ENCODE assay signal across 27 cellular contexts in the genomic region with DNA sequence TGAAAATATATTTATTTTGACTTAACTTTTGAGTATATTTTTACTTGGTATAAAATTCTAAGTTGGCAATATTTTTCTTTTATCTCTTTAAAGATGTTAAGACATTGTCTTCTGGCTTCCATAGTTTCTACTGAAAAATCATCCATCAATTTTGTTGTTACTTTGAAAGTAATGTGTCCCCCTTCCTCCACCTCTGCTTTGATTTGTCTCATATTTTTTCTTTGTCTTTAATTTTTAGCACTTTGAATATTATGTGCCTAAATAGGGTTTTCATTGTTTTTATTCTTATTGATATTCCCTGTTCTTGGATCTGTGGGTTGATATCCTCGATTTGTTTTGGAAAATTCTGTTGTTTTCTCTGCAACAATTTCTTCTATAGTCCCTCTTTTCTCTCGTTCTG.
"Had no signal": no experiment of that assay in that cellular context is flagged by ENCODE, and none has a peak within 500 bp of the region (broad histone marks: within the 10 kb centered on the region; RNA-seq: fewer than 3 reads in every experiment).

No MANE protein-coding gene starts in this region.

- H3K4me1 Mint-ChIP-seq: endodermal cell had no signal

- H3K27me3 Mint-ChIP-seq: dendritic cell treated with granulocyte-macrophage colony-stimulating factor and Interleukin-4, amounts not matched to agents 40 ng/mL and 50 ng/mL, for 4 days had no signal

- H3K36me3 ChIP-seq: colonic mucosa, esophagus muscularis mucosa, esophagus squamous epithelium, gastrocnemius medialis, gastroesophageal sphincter, heart left ventricle, heart right ventricle had no signal

- ATAC-seq: effector memory CD8-positive, alpha-beta T cell; esophagus mucosa; foreskin keratinocyte; gastrocnemius medialis; gastroesophageal sphincter; heart left ventricle; heart right ventricle had no signal

- H3K9me3 ChIP-seq: colonic mucosa, esophagus muscularis mucosa, esophagus squamous epithelium, gastrocnemius medialis had no signal

- H3K27ac ChIP-seq: colonic mucosa, coronary artery, dorsolateral prefrontal cortex, epithelial cell of prostate, esophagus muscularis mucosa, esophagus squamous epithelium, foreskin keratinocyte, gastrocnemius medialis, gastroesophageal sphincter, heart left ventricle, heart right ventricle had no signal

- H3K27ac Mint-ChIP-seq: dendritic cell treated with granulocyte-macrophage colony-stimulating factor and Interleukin-4, amounts not matched to agents 40 ng/mL and 50 ng/mL, for 4 days; effector memory CD8-positive, alpha-beta T cell; endodermal cell had no signal

- FAIRE-seq: endothelial cell of umbilical vein, frontal cortex had no signal

- DNase-seq: colonic mucosa; cortex of kidney; dermis blood vessel endothelial cell; dorsolateral prefrontal cortex; effector CD4-positive, alpha-beta T cell; effector CD8-positive, alpha-beta T cell; effector memory CD4-positive, alpha-beta T cell; effector memory CD8-positive, alpha-beta T cell; endodermal cell; erythroblast; esophagus squamous epithelium; foreskin fibroblast; foreskin keratinocyte; foreskin melanocyte; gastrocnemius medialis; glutamatergic neuron; head of caudate nucleus; heart left ventricle; heart right ventricle had no signal

- H3K4me1 ChIP-seq: colonic mucosa, esophagus squamous epithelium, gastrocnemius medialis had no signal

- H3K4me3 ChIP-seq: colonic mucosa, coronary artery, dorsolateral prefrontal cortex, esophagus muscularis mucosa, esophagus squamous epithelium, gastrocnemius medialis, gastroesophageal sphincter, heart left ventricle, heart right ventricle had no signal

- H3K9me3 Mint-ChIP-seq: endodermal cell had no signal

- H3K4me3 Mint-ChIP-seq: dendritic cell treated with granulocyte-macrophage colony-stimulating factor and Interleukin-4, amounts not matched to agents 40 ng/mL and 50 ng/mL, for 4 days; effector memory CD8-positive, alpha-beta T cell; endodermal cell had no signal
